Comparison of ENCODE assay signal across 8 cellular contexts in genomic region chr22:27704581-27704980, GRCh38.
"Had no signal": no experiment of that assay in that cellular context is flagged by ENCODE, and none has a peak within 500 bp of the region (broad histone marks: within the 10 kb centered on the region; RNA-seq: fewer than 3 reads in every experiment).

No MANE protein-coding gene starts in this region.

- H3K4me3 ChIP-seq: GM23338 had no signal

- FAIRE-seq: H1, H54, HTR-8/SVneo had no signal

- H3K27ac ChIP-seq: KMS-11 had no signal

- ATAC-seq: GM23338 had no signal

- DNase-seq: H9, HCEC 1CT, KBM-7 had no signal
